13 cellular contexts compared by ENCODE assay signal in genomic region chr9:133420392-133420827, GRCh38. TPM values are rescaled to one million over a fixed set of nuclear protein-coding genes. Genes with fewer than 3 reads are reported as not detected.
DNase-seq lines count a peak whose midpoint lies in the region; TF ChIP-seq lines count a peak whose summit lies in the region.
"Had no signal": no experiment of that assay in that cellular context is flagged by ENCODE, and none has a peak within 500 bp of the region (broad histone marks: within the 10 kb centered on the region; RNA-seq: fewer than 3 reads in every experiment).

No MANE protein-coding gene starts in this region.

- H3K36me3 ChIP-seq in DOHH2 (ENCODE audit: control insufficient read depth, low read length) (peaks cover 21% of the 10 kb centered on the region), OCI-LY3 (replicated peaks; ENCODE audit: low read depth, low read length) (peaks cover 1% of the 10 kb centered on the region)
- H3K36me3 ChIP-seq: thoracic aorta had no signal

- TF ChIP-seq CTCF in DOHH2 (IDR thresholded peaks at IDR 0.05; ENCODE audit: low read depth, low read length, poor library complexity, severe bottlenecking) (no peak), OCI-LY3 (IDR thresholded peaks at IDR 0.05; ENCODE audit: low read depth, low read length) (no peak)

- H3K27me3 ChIP-seq in DOHH2 (ENCODE audit: control insufficient read depth, low read length) (no peaks in the 10 kb centered on the region), OCI-LY3 (ENCODE audit: low read depth, low read length) (no peaks in the 10 kb centered on the region)

- peaks cover 35% of the 10 kb centered on the region in 2 donors for H3K4me1 Mint-ChIP-seq in immature natural killer cell

- H3K79me2 ChIP-seq in DOHH2 (ENCODE audit: control insufficient read depth, low read length): peaks cover 40% of the 10 kb centered on the region
- H3K79me2 ChIP-seq in OCI-LY3 (ENCODE audit: low read length): peaks cover 41% of the 10 kb centered on the region

- H3K4me3 ChIP-seq in DOHH2 (ENCODE audit: low read length) (peak overlapping the region; percentile 61), OCI-LY3 (ENCODE audit: low read length) (peak overlapping the region; percentile 34; the same call in 1 of the 2 replicates)
- H3K4me3 ChIP-seq: thoracic aorta had no signal

- H3K9me3 ChIP-seq in DOHH2 (ENCODE audit: control insufficient read depth, insufficient read depth, low read length) (no peaks in the 10 kb centered on the region), OCI-LY3 (ENCODE audit: insufficient read depth, low read length) (no peaks in the 10 kb centered on the region)
- H3K9me3 ChIP-seq: thoracic aorta had no signal

- peaks cover 13% of the 10 kb centered on the region for H3F3A ChIP-seq in DOHH2 (ENCODE audit: control insufficient read depth, insufficient read depth)

- H3K27me3 Mint-ChIP-seq in immature natural killer cell (ENCODE audit: low read depth in 3 of 3): peaks cover 0 to 5% (median 2%) of the 10 kb centered on the region in 3 donors

- peak overlapping the region in 1 of 5 donors; percentile 1 for H3K4me3 Mint-ChIP-seq in immature natural killer cell

- H4K20me1 ChIP-seq in DOHH2 (ENCODE audit: control insufficient read depth, insufficient read depth, low read depth, low read length) (peaks cover 11% of the 10 kb centered on the region; the same call in 1 of the 2 replicates), OCI-LY3 (ENCODE audit: insufficient read depth, low read length) (no peaks in the 10 kb centered on the region)

- peak overlapping the region; percentile 71 for H3K4me2 ChIP-seq in DOHH2 (ENCODE audit: low read length)
- peak overlapping the region; percentile 63 for H3K4me2 ChIP-seq in OCI-LY3 (ENCODE audit: low read length)

- H3K36me3 Mint-ChIP-seq in immature natural killer cell: no peaks in the 10 kb centered on the region

- H3K27ac ChIP-seq in DOHH2 (ENCODE audit: low read depth, low read length) (peak overlapping the region; percentile 30; the same call in 1 of the 2 replicates), OCI-LY3 (ENCODE audit: low read length) (peak overlapping the region; percentile 70)
- H3K27ac ChIP-seq: thoracic aorta had no signal

- H2AFZ ChIP-seq in OCI-LY3 (ENCODE audit: low read depth, low read length): 0 out of 2 replicates have a peak overlapping the region, but pooled peaks have one; percentile 72

- H3K27ac Mint-ChIP-seq in immature natural killer cell: peak overlapping the region in 4 of 6 donors; percentile 43 to 74 (median 57)

- H3K9me3 Mint-ChIP-seq in immature natural killer cell: no peaks in the 10 kb centered on the region

- TF ChIP-seq POLR2A in GM18526 (IDR thresholded peaks at IDR 0.05; ENCODE audit: extremely low read depth, insufficient read length): peak; percentile 38

- DNase-seq in immature natural killer cell: no peak
- no peak for DNase-seq in hypothalamus (lab: John Stamatoyannopoulos, UW)
- DNase-seq in NCI-H2081 (lab: John Stamatoyannopoulos, UW): no peak
- DNase-seq in anterior cingulate cortex (lab: John Stamatoyannopoulos, UW): no peak
- DNase-seq in SW480 (ENCODE audit: low spot score): no peak
- DNase-seq: activated T-cell treated with anti-CD3 and anti-CD28 coated beads for 4 hours; HCEC 1CT; stimulated activated CD4-positive, alpha-beta T cell treated with anti-CD3 and anti-CD28 coated beads, Interleukin-4, amount 100 ng/mL, for 1 hour; T1000 had no signal

- no peaks in the 10 kb centered on the region for H3K9me2 ChIP-seq in DOHH2 (replicated peaks; ENCODE audit: control insufficient read depth, low read length)

- H3K4me1 ChIP-seq in DOHH2 (ENCODE audit: control insufficient read depth, low read length): peaks cover 48% of the 10 kb centered on the region
- peaks cover 39% of the 10 kb centered on the region for H3K4me1 ChIP-seq in OCI-LY3 (ENCODE audit: low read length)

- peak overlapping the region; percentile 53; the same call in 1 of the 2 replicates for H3K9ac ChIP-seq in OCI-LY3 (ENCODE audit: low read length)

RNA-seq across cellular contexts. Expression of gene ADAMTS13, which starts 1.8 kb away (rescaled TPM):
- under 1 TPM in 2 of 3 donors, not detected in 1; 0.33 to 0.73 TPM for polyA plus RNA-seq in immature natural killer cell

RNA-seq across cellular contexts. Expression of gene REXO4, which starts 2.6 kb away (rescaled TPM):
- 10 to 100 TPM in 2 of 3 donors, 1 to 10 TPM in 1; 6.9 to 27.4 (median 11.5) TPM for polyA plus RNA-seq in immature natural killer cell

RNA-seq across cellular contexts. Expression of gene CACFD1, which starts 39.4 kb away (rescaled TPM):
- polyA plus RNA-seq in immature natural killer cell: 10 to 100 TPM in 1 of 3 donors, 1 to 10 TPM in 2; 5.3 to 11.3 (median 7.4) TPM

RNA-seq across cellular contexts. Expression of gene STKLD1, which starts 44.2 kb away (rescaled TPM):
- under 1 TPM in 2 of 3 donors, not detected in 1; 0.55 to 0.96 TPM for polyA plus RNA-seq in immature natural killer cell

RNA-seq across cellular contexts. Expression of gene SURF4, which starts 44.5 kb away (rescaled TPM):
- polyA plus RNA-seq in immature natural killer cell: 100 to 1,000 TPM; 195 to 304 (median 198) TPM
